Comparison of ENCODE assay signal across 22 cellular contexts in genomic region chr1:10121688-10122087, GRCh38.
DNase-seq lines count a peak whose midpoint lies in the region; ATAC-seq, FAIRE-seq and TF ChIP-seq lines count a peak whose summit lies in the region.
"Had no signal": no experiment of that assay in that cellular context is flagged by ENCODE, and none has a peak within 500 bp of the region (broad histone marks: within the 10 kb centered on the region; RNA-seq: fewer than 3 reads in every experiment).

No MANE protein-coding gene starts in this region.

- H3K4me2 ChIP-seq in K562 (ENCODE audit: insufficient read depth, low read length), result no peak overlapping the region

- POLR2A ChIA-PET in K562 (lab: Yijun Ruan, JAX), result interaction anchor here (1.3 kb wide), 1 partner anchor 178 kb away, joined by 6 read pairs; the partner anchor contains the start of genes LZIC and NMNAT1

- BruUV-seq in K562 (replicated peaks; lab: Mats Ljungman, UMichigan), result no TSS peak

- no peaks in the 10 kb centered on the region for H3K9me1 ChIP-seq in K562 (ENCODE audit: control insufficient read depth, insufficient read depth, low read length)

- no peak overlapping the region for H2AFZ ChIP-seq in K562 (ENCODE audit: low read depth, low read length)

- H3K36me3 Mint-ChIP-seq in HFFc6 (ENCODE audit: low read depth), result peaks cover 26% of the 10 kb centered on the region

- no peak for ATAC-seq in K562

- FAIRE-seq in K562 (lab: Jason Lieb, UNC) (no peak), GM12892 (lab: Jason Lieb, UNC) (no peak)
- FAIRE-seq: D721Med, HTR-8/SVneo, RCC 7860 had no signal

- peak overlapping the region; percentile 21; the same call in 1 of the 2 replicates for H3K27ac Mint-ChIP-seq in HFFc6
- H3K27ac Mint-ChIP-seq: IgD-negative memory B cell had no signal

- WGBS in K562 (ENCODE audit: insufficient coverage, low coverage, missing lambda C conversion rate), result 93% methylated on average over 7 of the region's 7 CpGs
- WGBS in sigmoid colon, 2 donors, result 96 to 97% methylated on average over 7 of the region's 7 CpGs

- no peak for TF ChIP-seq RAD21 in K562 (CRISPR knock-in tag; conservative IDR thresholded peaks at IDR 0.05 in 1 of 2, IDR thresholded peaks at IDR 0.05 in 1 of 2)

- CTCF ChIA-PET in K562 (lab: Yijun Ruan, JAX; ENCODE audit: low intra/inter-chr PET ratio), result no interaction called here

- no peaks in the 10 kb centered on the region for H3K9me3 ChIP-seq in K562 (replicated peaks; ENCODE audit: control insufficient read depth, insufficient read depth, low read depth, low read length)
- no peaks in the 10 kb centered on the region for H3K9me3 ChIP-seq in muscle layer of duodenum (ENCODE audit: control insufficient read depth in 1 of 2, low read length in 2 of 2)
- H3K9me3 ChIP-seq in sigmoid colon, result no peaks in the 10 kb centered on the region
- H3K9me3 ChIP-seq: SJCRH30 had no signal

- in situ Hi-C loops in K562 (cut with MboI), result no loop called here

- TF ChIP-seq EP300 in K562 (IDR thresholded peaks at IDR 0.05; ENCODE audit: low read length) (no peak), sigmoid colon (IDR thresholded peaks at IDR 0.05) (no peak)

- TF ChIP-seq CTCF in HFFc6 (IDR thresholded peaks at IDR 0.05) (no peak), K562 (IDR thresholded peaks at IDR 0.05 in 2 of 3, conservative IDR thresholded peaks at IDR 0.05 in 1 of 3; ENCODE audit: insufficient read depth in 2 of 3, low read depth in 1 of 3, low read length in 3 of 3) (no peak), sigmoid colon (IDR thresholded peaks at IDR 0.05) (no peak)

- H3K4me1 Mint-ChIP-seq in HFFc6 (ENCODE audit: low read depth), result peaks cover 32% of the 10 kb centered on the region
- H3K4me1 Mint-ChIP-seq: IgD-negative memory B cell had no signal

- H3K27me3 ChIP-seq in K562 (ENCODE audit: control insufficient read depth in 2 of 2, insufficient read depth in 2 of 2, low read length in 2 of 2), result no peaks in the 10 kb centered on the region
- H3K27me3 ChIP-seq in muscle layer of duodenum (ENCODE audit: low read depth, low read length), result no peaks in the 10 kb centered on the region
- H3K27me3 ChIP-seq in sigmoid colon, result no peaks in the 10 kb centered on the region
- H3K27me3 ChIP-seq: SJCRH30 had no signal

- TF ChIP-seq POLR2A in K562 (conservative IDR thresholded peaks at IDR 0.05) (no peak), sigmoid colon (IDR thresholded peaks at IDR 0.05) (no peak), GM12892 (IDR thresholded peaks at IDR 0.05; ENCODE audit: low read depth, low read length) (no peak)

- H4K20me1 ChIP-seq in K562 (replicated peaks; ENCODE audit: control insufficient read depth, insufficient read depth, low read length), result no peaks in the 10 kb centered on the region

- H3K27ac ChIP-seq in K562 (ENCODE audit: extremely low read depth, low read depth, low read length) (no peak overlapping the region), muscle layer of duodenum (ENCODE audit: low read length) (peak overlapping the region; percentile 56), sigmoid colon (peak overlapping the region; percentile 67 to 81 (median 74))
- H3K27ac ChIP-seq: C4-2B, SJCRH30 had no signal

- H3K4me3 ChIP-seq in K562, result no peak overlapping the region
- no peak overlapping the region for H3K4me3 ChIP-seq in muscle layer of duodenum (ENCODE audit: low read depth in 1 of 2, low read length in 2 of 2)
- no peak overlapping the region for H3K4me3 ChIP-seq in sigmoid colon
- H3K4me3 ChIP-seq: SJCRH30 had no signal

- H3K9me3 Mint-ChIP-seq in HFFc6, result no peaks in the 10 kb centered on the region
- H3K9me3 Mint-ChIP-seq: IgD-negative memory B cell had no signal

- H3K36me3 ChIP-seq in K562 (ENCODE audit: control insufficient read depth, insufficient read depth, low read length), result peaks cover 56% of the 10 kb centered on the region
- peaks cover 19 to 26% of the 10 kb centered on the region in 2 donors for H3K36me3 ChIP-seq in muscle layer of duodenum (ENCODE audit: control insufficient read depth in 1 of 2, insufficient read depth in 2 of 2, low read length in 2 of 2)
- peaks cover 0 to 55% (median 5%) of the 10 kb centered on the region in 4 donors for H3K36me3 ChIP-seq in sigmoid colon

- intact Hi-C loops in K562 (cut with micrococcal nuclease) (no loop called here), sigmoid colon (cut with DNase I) (no loop called here)

- no peaks in the 10 kb centered on the region for H3K79me2 ChIP-seq in K562 (ENCODE audit: control insufficient read depth, insufficient read depth, low read length)

- H3K27me3 Mint-ChIP-seq in HFFc6 (ENCODE audit: insufficient read depth), result peaks cover 1% of the 10 kb centered on the region
- H3K27me3 Mint-ChIP-seq: IgD-negative memory B cell had no signal

- H3K9ac ChIP-seq in K562 (ENCODE audit: insufficient read depth in 1 of 2, low read depth in 2 of 2, low read length in 2 of 2), result no peak overlapping the region

- H3K4me1 ChIP-seq in K562 (replicated peaks in 1 of 2; ENCODE audit: control insufficient read depth in 2 of 2, insufficient read depth in 2 of 2, low read length in 2 of 2) (no peaks in the 10 kb centered on the region), muscle layer of duodenum (ENCODE audit: control insufficient read depth in 1 of 2, insufficient read depth in 2 of 2, low read length in 2 of 2) (no peaks in the 10 kb centered on the region), sigmoid colon (peaks cover 0 to 32% (median 22%) of the 10 kb centered on the region in 4 donors)
- H3K4me1 ChIP-seq: SJCRH30 had no signal

- H3K4me3 Mint-ChIP-seq in HFFc6, result no peak overlapping the region
- H3K4me3 Mint-ChIP-seq: IgD-negative memory B cell had no signal

- no peak for DNase-seq in HFFc6
- no peak for DNase-seq in K562 (ENCODE audit: extremely low read depth in 1 of 4, low spot score in 3 of 4)
- no peak for DNase-seq in sigmoid colon
- DNase-seq in DMS 273 (lab: John Stamatoyannopoulos, UW; ENCODE audit: unreplicated experiment), result no peak
- DNase-seq in cerebellar cortex (ENCODE audit: low spot score), result no peak
- no peak for DNase-seq in GM12892 (ENCODE audit: insufficient read length)
- DNase-seq in Ammon's horn (ENCODE audit: low spot score), result no peak
- DNase-seq: AML-193, DMS79, Karpas-422, NCI-H1694, NCI-H2081, NCI-H446, NCI-H526, OCI-M1, SJCRH30 had no signal

TF ChIP-seq in K562, 482 proteins besides CTCF, POLR2A, EP300 and RAD21:
- TF ChIP-seq ZNF263 (CRISPR knock-in tag; IDR thresholded peaks at IDR 0.05; ENCODE audit: borderline replicate concordance) (no peak), MAFK (IDR thresholded peaks at IDR 0.05; ENCODE audit: low read length) (peak; percentile 47; the same call in 1 of the 2 replicates), YBX1 (IDR thresholded peaks at IDR 0.05) (no peak), C11orf30 (IDR thresholded peaks at IDR 0.05; ENCODE audit: low read depth) (peak; percentile 56), ZNF316 (IDR thresholded peaks at IDR 0.05) (peak; percentile 78), MAFF (IDR thresholded peaks at IDR 0.05; ENCODE audit: low read length) (peak; percentile 52; the same call in 1 of the 2 replicates), HMG20B (CRISPR knock-in tag; IDR thresholded peaks at IDR 0.05) (no peak)
- TF ChIP-seq, protein P1, sequence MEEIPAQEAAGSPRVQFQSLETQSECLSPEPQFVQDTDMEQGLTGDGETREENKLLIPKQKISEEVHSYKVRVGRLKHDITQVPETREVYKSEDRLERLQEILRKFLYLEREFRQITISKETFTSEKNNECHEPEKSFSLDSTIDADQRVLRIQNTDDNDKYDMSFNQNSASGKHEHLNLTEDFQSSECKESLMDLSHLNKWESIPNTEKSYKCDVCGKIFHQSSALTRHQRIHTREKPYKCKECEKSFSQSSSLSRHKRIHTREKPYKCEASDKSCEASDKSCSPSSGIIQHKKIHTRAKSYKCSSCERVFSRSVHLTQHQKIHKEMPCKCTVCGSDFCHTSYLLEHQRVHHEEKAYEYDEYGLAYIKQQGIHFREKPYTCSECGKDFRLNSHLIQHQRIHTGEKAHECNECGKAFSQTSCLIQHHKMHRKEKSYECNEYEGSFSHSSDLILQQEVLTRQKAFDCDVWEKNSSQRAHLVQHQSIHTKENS (CRISPR knock-in tag; IDR thresholded peaks at IDR 0.05), result no peak
- TF ChIP-seq, protein P2, sequence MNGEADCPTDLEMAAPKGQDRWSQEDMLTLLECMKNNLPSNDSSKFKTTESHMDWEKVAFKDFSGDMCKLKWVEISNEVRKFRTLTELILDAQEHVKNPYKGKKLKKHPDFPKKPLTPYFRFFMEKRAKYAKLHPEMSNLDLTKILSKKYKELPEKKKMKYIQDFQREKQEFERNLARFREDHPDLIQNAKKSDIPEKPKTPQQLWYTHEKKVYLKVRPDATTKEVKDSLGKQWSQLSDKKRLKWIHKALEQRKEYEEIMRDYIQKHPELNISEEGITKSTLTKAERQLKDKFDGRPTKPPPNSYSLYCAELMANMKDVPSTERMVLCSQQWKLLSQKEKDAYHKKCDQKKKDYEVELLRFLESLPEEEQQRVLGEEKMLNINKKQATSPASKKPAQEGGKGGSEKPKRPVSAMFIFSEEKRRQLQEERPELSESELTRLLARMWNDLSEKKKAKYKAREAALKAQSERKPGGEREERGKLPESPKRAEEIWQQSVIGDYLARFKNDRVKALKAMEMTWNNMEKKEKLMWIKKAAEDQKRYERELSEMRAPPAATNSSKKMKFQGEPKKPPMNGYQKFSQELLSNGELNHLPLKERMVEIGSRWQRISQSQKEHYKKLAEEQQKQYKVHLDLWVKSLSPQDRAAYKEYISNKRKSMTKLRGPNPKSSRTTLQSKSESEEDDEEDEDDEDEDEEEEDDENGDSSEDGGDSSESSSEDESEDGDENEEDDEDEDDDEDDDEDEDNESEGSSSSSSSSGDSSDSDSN (IDR thresholded peaks at IDR 0.05; ENCODE audit: borderline replicate concordance in 1 of 2, low read depth in 2 of 2, low read length in 2 of 2), result no peak
TF ChIP-seq in K562: peak in this region for 4.
